10 cellular contexts compared by ENCODE assay signal in genomic region chrX:123590842-123591491, GRCh38.
A peak's percentile ranks its signal among the peaks of the same experiment; 100 is the strongest.
DNase-seq lines count a peak whose midpoint lies in the region; ATAC-seq, FAIRE-seq and TF ChIP-seq lines count a peak whose summit lies in the region.
"Had no signal": no experiment of that assay in that cellular context is flagged by ENCODE, and none has a peak within 500 bp of the region (broad histone marks: within the 10 kb centered on the region; RNA-seq: fewer than 3 reads in every experiment).

No MANE protein-coding gene starts in this region.

- H2AFZ ChIP-seq in keratinocyte (ENCODE audit: control insufficient read depth, low read length) = no peak overlapping the region

- DNase-seq in GM10266 (ENCODE audit: extremely low spot score) = peak; percentile 15
- DNase-seq in NCI-H774 (lab: John Stamatoyannopoulos, UW) = peak; percentile 11
- no peak for DNase-seq in keratinocyte (ENCODE audit: low read depth, low spot score)
- DNase-seq in Peyer's patch = no peak
- DNase-seq in HT-29 (ENCODE audit: low spot score) = no peak
- no peak for DNase-seq in uterus
- no peak for DNase-seq in NCI-H69 (lab: John Stamatoyannopoulos, UW)
- DNase-seq: DMS79; naive thymus-derived CD8-positive, alpha-beta T cell had no signal

- TF ChIP-seq POLR2A in Peyer's patch (IDR thresholded peaks at IDR 0.05) (no peak), uterus (IDR thresholded peaks at IDR 0.05) (no peak)

- TF ChIP-seq CTCF in GM10266 (IDR thresholded peaks at IDR 0.05; ENCODE audit: control insufficient read depth, insufficient read depth, low read depth, missing control alignments) = no peak
- TF ChIP-seq CTCF in keratinocyte (optimal IDR thresholded peaks at IDR 0.05 in 1 of 3, IDR thresholded peaks at IDR 0.05 in 1 of 3, conservative IDR thresholded peaks at IDR 0.05 in 1 of 3; ENCODE audit: extremely low read depth in 1 of 3, insufficient read depth in 2 of 3, low read length in 3 of 3) = no peak
- TF ChIP-seq CTCF in Peyer's patch (IDR thresholded peaks at IDR 0.05) = no peak
- TF ChIP-seq CTCF in uterus (IDR thresholded peaks at IDR 0.05) = no peak

- H3K27me3 ChIP-seq in keratinocyte (ENCODE audit: control insufficient read depth, extremely low read depth, insufficient read depth, low read length) = no peaks in the 10 kb centered on the region
- H3K27me3 ChIP-seq in Peyer's patch = no peaks in the 10 kb centered on the region
- no peaks in the 10 kb centered on the region for H3K27me3 ChIP-seq in uterus

- H3K36me3 ChIP-seq in keratinocyte (ENCODE audit: control insufficient read depth in 2 of 2, extremely low read depth in 1 of 2, insufficient read depth in 2 of 2, low read length in 2 of 2) (no peaks in the 10 kb centered on the region), Peyer's patch (no peaks in the 10 kb centered on the region), uterus (no peaks in the 10 kb centered on the region)

- ATAC-seq in GM21515 (IDR thresholded peaks at IDR 0.05; ENCODE audit: unreplicated experiment) = peak; percentile 77
- ATAC-seq: naive thymus-derived CD8-positive, alpha-beta T cell had no signal

- dilution Hi-C loops in keratinocyte (cut with MboI; ENCODE audit: extremely low pct_ligation_motif_present, low sequenced_read_pairs) = no loop called here

- no peaks in the 10 kb centered on the region for H3K4me1 ChIP-seq in keratinocyte (ENCODE audit: control insufficient read depth, extremely low read depth, insufficient read depth, low read length)
- no peaks in the 10 kb centered on the region for H3K4me1 ChIP-seq in Peyer's patch
- no peaks in the 10 kb centered on the region for H3K4me1 ChIP-seq in uterus

- H3K4me3 ChIP-seq in keratinocyte (ENCODE audit: control insufficient read depth in 2 of 3, extremely low read depth in 1 of 3, insufficient read depth in 2 of 3, low read depth in 1 of 3, low read length in 3 of 3) (no peak overlapping the region), Peyer's patch (no peak overlapping the region), uterus (no peak overlapping the region)

- H4K20me1 ChIP-seq in keratinocyte (ENCODE audit: control insufficient read depth, extremely low read depth, insufficient read depth, low read length) = no peaks in the 10 kb centered on the region

- H3K27ac ChIP-seq in keratinocyte (ENCODE audit: control insufficient read depth, insufficient read depth, low read length) (no peak overlapping the region), Peyer's patch (no peak overlapping the region), uterus (no peak overlapping the region)

- H3K4me2 ChIP-seq in keratinocyte (ENCODE audit: control insufficient read depth, extremely low read depth, insufficient read depth, low read depth, low read length) = peak overlapping the region; percentile 43

- intact Hi-C loops in uterus (cut with DNase I; ENCODE audit: low total_unique reads) = no loop called here

- no peak overlapping the region for H3K9ac ChIP-seq in keratinocyte (ENCODE audit: control insufficient read depth, extremely low read depth, insufficient read depth, low read length)

- FAIRE-seq in keratinocyte (lab: Jason Lieb, UNC) = no peak

- no peaks in the 10 kb centered on the region for H3K79me2 ChIP-seq in keratinocyte (ENCODE audit: control insufficient read depth, insufficient read depth, low read length)

- H3K9me3 ChIP-seq in keratinocyte (ENCODE audit: control insufficient read depth, low read depth, low read length) (no peaks in the 10 kb centered on the region), Peyer's patch (no peaks in the 10 kb centered on the region), uterus (no peaks in the 10 kb centered on the region)

- H3K9me1 ChIP-seq in keratinocyte (ENCODE audit: control insufficient read depth, extremely low read depth, insufficient read depth, low read length) = no peaks in the 10 kb centered on the region

Comparison
In these comparisons a context has a peak if more than half of its experiments do, and no peak if none do; other contexts are left out.
1. DNase-seq: peak in GM10266 (single experiment) and NCI-H774 (single experiment); none in keratinocyte (single experiment), Peyer's patch (0 of 3), HT-29 (single experiment), uterus (0 of 2) and NCI-H69 (single experiment).